ENCODE assay signal across 1 cellular context in the genomic region with DNA sequence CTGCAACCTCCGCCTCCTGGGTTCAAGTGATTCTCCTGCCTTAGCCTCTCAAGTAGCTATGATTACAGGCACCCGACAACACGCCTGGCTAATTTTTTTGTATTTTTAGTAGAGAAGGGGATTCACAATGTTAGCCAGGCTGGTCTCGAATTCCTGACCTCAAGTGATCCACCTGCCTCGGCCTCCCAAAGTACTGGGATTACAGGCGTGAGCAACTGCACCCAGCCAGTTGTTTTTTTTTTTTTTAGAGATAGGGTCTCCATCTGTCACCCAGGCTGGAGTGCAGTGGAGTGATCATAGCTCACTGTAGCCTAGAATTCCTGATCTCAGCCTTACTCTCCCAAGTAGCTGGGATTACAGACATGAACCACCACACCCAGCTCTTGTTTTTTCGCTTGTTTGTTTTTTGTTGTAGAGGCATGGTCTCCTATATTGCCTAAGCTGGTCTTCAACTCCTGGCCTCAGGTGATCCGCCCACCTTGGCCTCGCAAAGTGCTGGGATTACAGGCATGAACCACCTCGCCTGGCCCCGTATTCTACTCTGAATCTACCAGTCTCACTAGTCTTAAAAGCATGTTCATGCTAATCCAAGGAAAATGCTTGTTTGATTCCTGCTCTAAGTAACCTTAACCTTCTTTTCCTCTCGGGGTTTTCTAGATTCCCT.
TF ChIP-seq lines count a peak whose summit lies in the region.

No MANE protein-coding gene starts in this region.

TF ChIP-seq in WTC11, 78 proteins besides CTCF, POLR2A, EP300 and RAD21:
- TF ChIP-seq MXD4 (CRISPR knock-in tag; IDR thresholded peaks at IDR 0.05; ENCODE audit: borderline replicate concordance) (no peak), ZNF232 (CRISPR knock-in tag; IDR thresholded peaks at IDR 0.05) (no peak)
- TF ChIP-seq, protein P1, sequence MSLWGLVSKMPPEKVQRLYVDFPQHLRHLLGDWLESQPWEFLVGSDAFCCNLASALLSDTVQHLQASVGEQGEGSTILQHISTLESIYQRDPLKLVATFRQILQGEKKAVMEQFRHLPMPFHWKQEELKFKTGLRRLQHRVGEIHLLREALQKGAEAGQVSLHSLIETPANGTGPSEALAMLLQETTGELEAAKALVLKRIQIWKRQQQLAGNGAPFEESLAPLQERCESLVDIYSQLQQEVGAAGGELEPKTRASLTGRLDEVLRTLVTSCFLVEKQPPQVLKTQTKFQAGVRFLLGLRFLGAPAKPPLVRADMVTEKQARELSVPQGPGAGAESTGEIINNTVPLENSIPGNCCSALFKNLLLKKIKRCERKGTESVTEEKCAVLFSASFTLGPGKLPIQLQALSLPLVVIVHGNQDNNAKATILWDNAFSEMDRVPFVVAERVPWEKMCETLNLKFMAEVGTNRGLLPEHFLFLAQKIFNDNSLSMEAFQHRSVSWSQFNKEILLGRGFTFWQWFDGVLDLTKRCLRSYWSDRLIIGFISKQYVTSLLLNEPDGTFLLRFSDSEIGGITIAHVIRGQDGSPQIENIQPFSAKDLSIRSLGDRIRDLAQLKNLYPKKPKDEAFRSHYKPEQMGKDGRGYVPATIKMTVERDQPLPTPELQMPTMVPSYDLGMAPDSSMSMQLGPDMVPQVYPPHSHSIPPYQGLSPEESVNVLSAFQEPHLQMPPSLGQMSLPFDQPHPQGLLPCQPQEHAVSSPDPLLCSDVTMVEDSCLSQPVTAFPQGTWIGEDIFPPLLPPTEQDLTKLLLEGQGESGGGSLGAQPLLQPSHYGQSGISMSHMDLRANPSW (CRISPR knock-in tag; conservative IDR thresholded peaks at IDR 0.05; ENCODE audit: low read depth): no peak
